ENCODE assay signal across 1 cellular context in genomic region chr1:212945761-212946160, GRCh38.
TF ChIP-seq lines count a peak whose summit lies in the region.

No MANE protein-coding gene starts in this region.

TF ChIP-seq in GM23338, 12 proteins besides CTCF, POLR2A, EP300 and RAD21 (continued from another document):
- TF ChIP-seq ZNF462 (CRISPR knock-in tag; IDR thresholded peaks at IDR 0.05) (no peak), ZNF331 (CRISPR knock-in tag; IDR thresholded peaks at IDR 0.05; ENCODE audit: low read depth) (no peak), CREB1 (CRISPR knock-in tag; IDR thresholded peaks at IDR 0.05; ENCODE audit: low read depth) (no peak), ZNF114 (CRISPR knock-in tag; IDR thresholded peaks at IDR 0.05) (no peak), POLR2AphosphoS5 (IDR thresholded peaks at IDR 0.05; ENCODE audit: low read depth) (no peak), JUNB (IDR thresholded peaks at IDR 0.05; ENCODE audit: unreplicated experiment) (no peak), EZH2phosphoT487 (IDR thresholded peaks at IDR 0.05; ENCODE audit: unreplicated experiment) (no peak), STAT1 (IDR thresholded peaks at IDR 0.05; ENCODE audit: unreplicated experiment) (no peak), EZH2 (IDR thresholded peaks at IDR 0.05; ENCODE audit: low read depth, unreplicated experiment) (no peak)
- TF ChIP-seq, protein P1, sequence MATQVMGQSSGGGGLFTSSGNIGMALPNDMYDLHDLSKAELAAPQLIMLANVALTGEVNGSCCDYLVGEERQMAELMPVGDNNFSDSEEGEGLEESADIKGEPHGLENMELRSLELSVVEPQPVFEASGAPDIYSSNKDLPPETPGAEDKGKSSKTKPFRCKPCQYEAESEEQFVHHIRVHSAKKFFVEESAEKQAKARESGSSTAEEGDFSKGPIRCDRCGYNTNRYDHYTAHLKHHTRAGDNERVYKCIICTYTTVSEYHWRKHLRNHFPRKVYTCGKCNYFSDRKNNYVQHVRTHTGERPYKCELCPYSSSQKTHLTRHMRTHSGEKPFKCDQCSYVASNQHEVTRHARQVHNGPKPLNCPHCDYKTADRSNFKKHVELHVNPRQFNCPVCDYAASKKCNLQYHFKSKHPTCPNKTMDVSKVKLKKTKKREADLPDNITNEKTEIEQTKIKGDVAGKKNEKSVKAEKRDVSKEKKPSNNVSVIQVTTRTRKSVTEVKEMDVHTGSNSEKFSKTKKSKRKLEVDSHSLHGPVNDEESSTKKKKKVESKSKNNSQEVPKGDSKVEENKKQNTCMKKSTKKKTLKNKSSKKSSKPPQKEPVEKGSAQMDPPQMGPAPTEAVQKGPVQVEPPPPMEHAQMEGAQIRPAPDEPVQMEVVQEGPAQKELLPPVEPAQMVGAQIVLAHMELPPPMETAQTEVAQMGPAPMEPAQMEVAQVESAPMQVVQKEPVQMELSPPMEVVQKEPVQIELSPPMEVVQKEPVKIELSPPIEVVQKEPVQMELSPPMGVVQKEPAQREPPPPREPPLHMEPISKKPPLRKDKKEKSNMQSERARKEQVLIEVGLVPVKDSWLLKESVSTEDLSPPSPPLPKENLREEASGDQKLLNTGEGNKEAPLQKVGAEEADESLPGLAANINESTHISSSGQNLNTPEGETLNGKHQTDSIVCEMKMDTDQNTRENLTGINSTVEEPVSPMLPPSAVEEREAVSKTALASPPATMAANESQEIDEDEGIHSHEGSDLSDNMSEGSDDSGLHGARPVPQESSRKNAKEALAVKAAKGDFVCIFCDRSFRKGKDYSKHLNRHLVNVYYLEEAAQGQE (IDR thresholded peaks at IDR 0.05; ENCODE audit: unreplicated experiment) = no peak
